Comparison of ENCODE assay signal across 2 cellular contexts in genomic region chr18:25425030-25425429, GRCh38.
TF ChIP-seq lines count a peak whose summit lies in the region.

No MANE protein-coding gene starts in this region.

TF ChIP-seq in GM23338, 12 proteins besides CTCF, POLR2A, EP300 and RAD21 (continued from another document):
- no peak for TF ChIP-seq ZNF462 (CRISPR knock-in tag; IDR thresholded peaks at IDR 0.05)
- TF ChIP-seq EZH2 (IDR thresholded peaks at IDR 0.05; ENCODE audit: low read depth, unreplicated experiment), result no peak
- no peak for TF ChIP-seq EZH2phosphoT487 (IDR thresholded peaks at IDR 0.05; ENCODE audit: unreplicated experiment)
- no peak for TF ChIP-seq REST (IDR thresholded peaks at IDR 0.05; ENCODE audit: unreplicated experiment)
- TF ChIP-seq STAT1 (IDR thresholded peaks at IDR 0.05; ENCODE audit: unreplicated experiment), result no peak
TF ChIP-seq in GM23338: peak in this region for 0.

TF ChIP-seq in HepG2, 621 proteins besides CTCF, POLR2A, EP300 and RAD21 (continued from another document):
- TF ChIP-seq SMARCE1 (IDR thresholded peaks at IDR 0.05; ENCODE audit: borderline replicate concordance), result no peak
- no peak for TF ChIP-seq HINFP (CRISPR knock-in tag; IDR thresholded peaks at IDR 0.05; ENCODE audit: low read depth)
- TF ChIP-seq MTA1 (CRISPR knock-in tag; IDR thresholded peaks at IDR 0.05; ENCODE audit: borderline replicate concordance), result no peak
- TF ChIP-seq HDAC1 (CRISPR knock-in tag; IDR thresholded peaks at IDR 0.05), result no peak
- no peak for TF ChIP-seq SAFB2 (CRISPR knock-in tag; IDR thresholded peaks at IDR 0.05; ENCODE audit: borderline replicate concordance, low read depth)
- no peak for TF ChIP-seq ZNF18 (CRISPR knock-in tag; IDR thresholded peaks at IDR 0.05; ENCODE audit: insufficient replicate concordance)
- no peak for TF ChIP-seq SIX4 (CRISPR knock-in tag; IDR thresholded peaks at IDR 0.05)
- no peak for TF ChIP-seq SIX1 (CRISPR knock-in tag; IDR thresholded peaks at IDR 0.05; ENCODE audit: borderline replicate concordance)
- TF ChIP-seq NAIF1 (CRISPR knock-in tag; IDR thresholded peaks at IDR 0.05; ENCODE audit: borderline replicate concordance), result no peak
- no peak for TF ChIP-seq CREB3 (CRISPR knock-in tag; IDR thresholded peaks at IDR 0.05)
- no peak for TF ChIP-seq ZNF230 (CRISPR knock-in tag; IDR thresholded peaks at IDR 0.05)
- TF ChIP-seq ZNF569 (CRISPR knock-in tag; IDR thresholded peaks at IDR 0.05; ENCODE audit: borderline replicate concordance), result no peak
- TF ChIP-seq SNAPC5 (CRISPR knock-in tag; IDR thresholded peaks at IDR 0.05; ENCODE audit: borderline replicate concordance), result no peak
- TF ChIP-seq CENPX (CRISPR knock-in tag; IDR thresholded peaks at IDR 0.05), result no peak
